In the genomic region with DNA sequence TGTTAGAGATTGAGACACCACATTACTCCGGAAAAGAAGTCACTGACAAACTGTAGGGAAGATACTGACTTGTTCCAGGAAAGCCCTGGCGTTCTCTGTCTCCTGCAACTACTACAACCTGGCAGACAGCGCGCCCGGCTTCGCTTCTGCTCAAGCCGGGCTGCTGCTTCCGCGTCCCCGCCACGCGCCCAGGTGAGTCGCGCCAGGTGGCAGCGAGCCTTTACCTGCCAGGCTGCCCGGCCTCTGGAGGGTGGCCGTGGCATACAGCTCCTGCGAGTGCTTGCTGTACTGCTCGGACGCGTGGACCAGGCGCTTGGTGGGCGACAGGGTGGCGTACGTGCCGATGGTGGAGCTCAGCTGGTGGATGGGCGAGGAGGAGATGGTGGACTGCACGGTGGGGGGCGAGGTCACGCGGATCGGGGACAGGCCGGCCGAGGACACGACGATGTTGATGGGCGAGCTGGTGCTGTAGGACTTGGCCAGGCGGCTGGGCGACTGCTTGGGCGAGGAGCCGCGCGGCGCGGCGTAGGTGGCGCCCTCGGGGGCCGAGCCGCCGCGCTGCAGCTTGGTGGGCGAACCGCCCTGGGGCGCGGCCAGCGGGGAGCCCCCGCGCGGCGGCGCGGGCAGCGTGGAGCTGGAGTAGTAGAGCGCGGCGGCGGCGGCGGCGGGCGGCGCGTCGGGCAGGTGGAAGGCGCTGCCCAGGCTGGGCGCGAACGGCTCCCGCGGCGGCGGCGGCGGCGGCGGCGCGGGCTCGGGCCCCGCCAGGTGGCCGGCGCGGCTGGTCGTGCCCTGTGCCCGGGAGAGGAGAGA, we compare ENCODE assay signal across 9 cellular contexts.
DNase-seq lines count a peak whose midpoint lies in the region; ATAC-seq and TF ChIP-seq lines count a peak whose summit lies in the region.
"Had no signal": no experiment of that assay in that cellular context is flagged by ENCODE, and none has a peak within 500 bp of the region (broad histone marks: within the 10 kb centered on the region; RNA-seq: fewer than 3 reads in every experiment).

No MANE protein-coding gene starts in this region.

- intact Hi-C loops in activated T-helper 2 cell treated with anti-CD3 and anti-CD28 coated beads, Interferon-gamma antibody, Interleukin-2, Interleukin-4, amounts not matched to agents 10 μg/mL and 5 μg/mL and 100 μg/mL, durations not matched to agents 14 hours and 24 hours and 36 hours (cut with micrococcal nuclease), result no loop called here

- peaks cover 58% of the 10 kb centered on the region for H3K27me3 Mint-ChIP-seq in neural crest cell (ENCODE audit: low read depth)
- peaks cover 31% of the 10 kb centered on the region for H3K27me3 Mint-ChIP-seq in activated T-helper 2 cell treated with anti-CD3 and anti-CD28 coated beads, Interferon-gamma antibody, Interleukin-2, Interleukin-4, amounts not matched to agents 10 μg/mL and 5 μg/mL and 100 μg/mL, durations not matched to agents 14 hours and 24 hours and 36 hours (ENCODE audit: low read depth)

- H3K4me1 Mint-ChIP-seq in neural crest cell, result peaks cover 24% of the 10 kb centered on the region
- H3K4me1 Mint-ChIP-seq in activated T-helper 2 cell treated with anti-CD3 and anti-CD28 coated beads, Interferon-gamma antibody, Interleukin-2, Interleukin-4, amounts not matched to agents 10 μg/mL and 5 μg/mL and 100 μg/mL, durations not matched to agents 14 hours and 24 hours and 36 hours (ENCODE audit: low read depth), result peaks cover 4% of the 10 kb centered on the region

- no peak for ATAC-seq in HG02798 (IDR thresholded peaks at IDR 0.05; ENCODE audit: poor library complexity, unreplicated experiment)

- peak; percentile 40 for TF ChIP-seq CTCF in C4-2B (conservative IDR thresholded peaks at IDR 0.05)
- TF ChIP-seq CTCF in neural crest cell (conservative IDR thresholded peaks at IDR 0.05), result peak; percentile 29

- H3K27ac ChIP-seq in C4-2B, result no peak overlapping the region

- peak overlapping the region; percentile 85 for H3K4me3 Mint-ChIP-seq in neural crest cell
- no peak overlapping the region for H3K4me3 Mint-ChIP-seq in activated T-helper 2 cell treated with anti-CD3 and anti-CD28 coated beads, Interferon-gamma antibody, Interleukin-2, Interleukin-4, amounts not matched to agents 10 μg/mL and 5 μg/mL and 100 μg/mL, durations not matched to agents 14 hours and 24 hours and 36 hours (ENCODE audit: low read depth)

- no peak overlapping the region for H3K27ac Mint-ChIP-seq in neural crest cell (ENCODE audit: unreplicated experiment)
- H3K27ac Mint-ChIP-seq in activated T-helper 2 cell treated with anti-CD3 and anti-CD28 coated beads, Interferon-gamma antibody, Interleukin-2, Interleukin-4, amounts not matched to agents 10 μg/mL and 5 μg/mL and 100 μg/mL, durations not matched to agents 14 hours and 24 hours and 36 hours, result no peak overlapping the region

- H3K36me3 Mint-ChIP-seq in neural crest cell (ENCODE audit: low read depth), result peaks cover 13% of the 10 kb centered on the region
- no peaks in the 10 kb centered on the region for H3K36me3 Mint-ChIP-seq in activated T-helper 2 cell treated with anti-CD3 and anti-CD28 coated beads, Interferon-gamma antibody, Interleukin-2, Interleukin-4, amounts not matched to agents 10 μg/mL and 5 μg/mL and 100 μg/mL, durations not matched to agents 14 hours and 24 hours and 36 hours (ENCODE audit: low read depth)

- DNase-seq in NCI-H2171 treated with DMSO at 0.1 percent for 48 hours (lab: John Stamatoyannopoulos, UW) (peak; percentile 70), globus pallidus (ENCODE audit: low spot score) (peak; percentile 76), neural crest cell (ENCODE audit: low read depth, low spot score) (peak; percentile 8), NCI-H1694 (lab: John Stamatoyannopoulos, UW) (no peak), SHP77 treated with DMSO at 0.1 percent for 48 hours (lab: John Stamatoyannopoulos, UW) (no peak)
- DNase-seq in activated T-helper 2 cell treated with anti-CD3 and anti-CD28 coated beads, Interferon-gamma antibody, Interleukin-2, Interleukin-4, amounts not matched to agents 10 μg/mL and 5 μg/mL and 100 μg/mL, durations not matched to agents 14 hours and 24 hours and 36 hours (ENCODE audit: low spot score), result no peak
- DNase-seq: NCI-H1436 had no signal

- H3K9me3 Mint-ChIP-seq in neural crest cell, result peaks cover 2% of the 10 kb centered on the region
- no peaks in the 10 kb centered on the region for H3K9me3 Mint-ChIP-seq in activated T-helper 2 cell treated with anti-CD3 and anti-CD28 coated beads, Interferon-gamma antibody, Interleukin-2, Interleukin-4, amounts not matched to agents 10 μg/mL and 5 μg/mL and 100 μg/mL, durations not matched to agents 14 hours and 24 hours and 36 hours

Comparison
In these comparisons a context has a peak if more than half of its experiments do, and no peak if none do; other contexts are left out.
1. DNase-seq: peak in NCI-H2171 treated with DMSO at 0.1 percent for 48 hours (single experiment), globus pallidus (single experiment) and neural crest cell (single experiment); none in activated T-helper 2 cell treated with anti-CD3 and anti-CD28 coated beads, Interferon-gamma antibody, Interleukin-2, Interleukin-4, amounts not matched to agents 10 μg/mL and 5 μg/mL and 100 μg/mL, durations not matched to agents 14 hours and 24 hours and 36 hours (single experiment), NCI-H1694 (single experiment) and SHP77 treated with DMSO at 0.1 percent for 48 hours (single experiment).